In the genomic region with DNA sequence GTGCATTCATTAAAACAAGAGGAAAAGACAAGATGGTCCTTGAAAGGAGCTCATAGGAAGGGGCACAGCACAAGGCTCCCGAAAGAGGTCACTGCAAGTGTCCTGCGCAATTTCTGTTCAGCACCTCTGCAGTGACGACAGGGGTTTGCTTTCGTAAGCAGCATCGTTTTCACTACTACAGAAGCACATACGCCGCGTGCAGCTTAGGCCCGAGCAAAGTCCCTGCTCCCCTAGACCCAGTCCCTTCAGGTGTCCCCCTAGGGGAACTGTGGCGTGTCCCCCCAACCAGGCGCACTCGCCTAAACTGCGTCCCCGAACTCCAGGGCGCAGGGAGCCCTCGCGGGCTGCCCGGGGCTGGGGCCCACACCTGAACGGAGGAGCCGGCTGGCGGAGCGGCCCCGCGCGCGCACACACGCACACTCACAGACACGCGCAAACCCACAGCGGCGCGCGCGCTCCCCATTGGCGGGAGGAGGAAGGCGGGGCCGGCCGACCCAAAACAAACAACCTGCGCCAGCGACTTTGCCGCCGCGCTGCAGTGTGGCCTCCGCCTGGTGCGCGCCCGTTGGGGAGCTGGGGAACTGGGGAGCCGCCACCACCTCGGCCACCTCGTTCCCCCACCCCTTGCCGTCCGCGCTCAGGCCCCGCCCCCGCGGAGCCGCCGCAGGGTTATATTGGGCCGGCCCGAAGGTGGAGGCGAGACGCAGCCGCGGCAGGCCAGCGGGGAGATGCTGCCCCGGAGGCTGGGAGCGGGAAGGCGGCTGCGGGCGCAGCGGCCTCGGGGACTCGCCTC, we compare ENCODE assay signal across 1 cellular context.
TF ChIP-seq lines count a peak whose summit lies in the region.

A gene with protein sequence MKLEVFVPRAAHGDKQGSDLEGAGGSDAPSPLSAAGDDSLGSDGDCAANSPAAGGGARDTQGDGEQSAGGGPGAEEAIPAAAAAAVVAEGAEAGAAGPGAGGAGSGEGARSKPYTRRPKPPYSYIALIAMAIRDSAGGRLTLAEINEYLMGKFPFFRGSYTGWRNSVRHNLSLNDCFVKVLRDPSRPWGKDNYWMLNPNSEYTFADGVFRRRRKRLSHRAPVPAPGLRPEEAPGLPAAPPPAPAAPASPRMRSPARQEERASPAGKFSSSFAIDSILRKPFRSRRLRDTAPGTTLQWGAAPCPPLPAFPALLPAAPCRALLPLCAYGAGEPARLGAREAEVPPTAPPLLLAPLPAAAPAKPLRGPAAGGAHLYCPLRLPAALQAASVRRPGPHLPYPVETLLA (plus strand): TSS at position 699 of the 793 bp plus-strand sequence. CDS start 607 bp downstream, outside the sequence.

TF ChIP-seq in GM12878, 131 proteins besides CTCF, POLR2A, EP300 and RAD21:
- TF ChIP-seq, protein P1, sequence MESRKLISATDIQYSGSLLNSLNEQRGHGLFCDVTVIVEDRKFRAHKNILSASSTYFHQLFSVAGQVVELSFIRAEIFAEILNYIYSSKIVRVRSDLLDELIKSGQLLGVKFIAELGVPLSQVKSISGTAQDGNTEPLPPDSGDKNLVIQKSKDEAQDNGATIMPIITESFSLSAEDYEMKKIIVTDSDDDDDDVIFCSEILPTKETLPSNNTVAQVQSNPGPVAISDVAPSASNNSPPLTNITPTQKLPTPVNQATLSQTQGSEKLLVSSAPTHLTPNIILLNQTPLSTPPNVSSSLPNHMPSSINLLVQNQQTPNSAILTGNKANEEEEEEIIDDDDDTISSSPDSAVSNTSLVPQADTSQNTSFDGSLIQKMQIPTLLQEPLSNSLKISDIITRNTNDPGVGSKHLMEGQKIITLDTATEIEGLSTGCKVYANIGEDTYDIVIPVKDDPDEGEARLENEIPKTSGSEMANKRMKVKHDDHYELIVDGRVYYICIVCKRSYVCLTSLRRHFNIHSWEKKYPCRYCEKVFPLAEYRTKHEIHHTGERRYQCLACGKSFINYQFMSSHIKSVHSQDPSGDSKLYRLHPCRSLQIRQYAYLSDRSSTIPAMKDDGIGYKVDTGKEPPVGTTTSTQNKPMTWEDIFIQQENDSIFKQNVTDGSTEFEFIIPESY (IDR thresholded peaks at IDR 0.05), result no peak
- TF ChIP-seq, protein P2, sequence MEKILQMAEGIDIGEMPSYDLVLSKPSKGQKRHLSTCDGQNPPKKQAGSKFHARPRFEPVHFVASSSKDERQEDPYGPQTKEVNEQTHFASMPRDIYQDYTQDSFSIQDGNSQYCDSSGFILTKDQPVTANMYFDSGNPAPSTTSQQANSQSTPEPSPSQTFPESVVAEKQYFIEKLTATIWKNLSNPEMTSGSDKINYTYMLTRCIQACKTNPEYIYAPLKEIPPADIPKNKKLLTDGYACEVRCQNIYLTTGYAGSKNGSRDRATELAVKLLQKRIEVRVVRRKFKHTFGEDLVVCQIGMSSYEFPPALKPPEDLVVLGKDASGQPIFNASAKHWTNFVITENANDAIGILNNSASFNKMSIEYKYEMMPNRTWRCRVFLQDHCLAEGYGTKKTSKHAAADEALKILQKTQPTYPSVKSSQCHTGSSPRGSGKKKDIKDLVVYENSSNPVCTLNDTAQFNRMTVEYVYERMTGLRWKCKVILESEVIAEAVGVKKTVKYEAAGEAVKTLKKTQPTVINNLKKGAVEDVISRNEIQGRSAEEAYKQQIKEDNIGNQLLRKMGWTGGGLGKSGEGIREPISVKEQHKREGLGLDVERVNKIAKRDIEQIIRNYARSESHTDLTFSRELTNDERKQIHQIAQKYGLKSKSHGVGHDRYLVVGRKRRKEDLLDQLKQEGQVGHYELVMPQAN (conservative IDR thresholded peaks at IDR 0.05), result no peak
- TF ChIP-seq, protein P3, sequence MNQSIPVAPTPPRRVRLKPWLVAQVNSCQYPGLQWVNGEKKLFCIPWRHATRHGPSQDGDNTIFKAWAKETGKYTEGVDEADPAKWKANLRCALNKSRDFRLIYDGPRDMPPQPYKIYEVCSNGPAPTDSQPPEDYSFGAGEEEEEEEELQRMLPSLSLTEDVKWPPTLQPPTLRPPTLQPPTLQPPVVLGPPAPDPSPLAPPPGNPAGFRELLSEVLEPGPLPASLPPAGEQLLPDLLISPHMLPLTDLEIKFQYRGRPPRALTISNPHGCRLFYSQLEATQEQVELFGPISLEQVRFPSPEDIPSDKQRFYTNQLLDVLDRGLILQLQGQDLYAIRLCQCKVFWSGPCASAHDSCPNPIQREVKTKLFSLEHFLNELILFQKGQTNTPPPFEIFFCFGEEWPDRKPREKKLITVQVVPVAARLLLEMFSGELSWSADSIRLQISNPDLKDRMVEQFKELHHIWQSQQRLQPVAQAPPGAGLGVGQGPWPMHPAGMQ (IDR thresholded peaks at IDR 0.05; ENCODE audit: borderline replicate concordance), result no peak
- TF ChIP-seq, protein P4, sequence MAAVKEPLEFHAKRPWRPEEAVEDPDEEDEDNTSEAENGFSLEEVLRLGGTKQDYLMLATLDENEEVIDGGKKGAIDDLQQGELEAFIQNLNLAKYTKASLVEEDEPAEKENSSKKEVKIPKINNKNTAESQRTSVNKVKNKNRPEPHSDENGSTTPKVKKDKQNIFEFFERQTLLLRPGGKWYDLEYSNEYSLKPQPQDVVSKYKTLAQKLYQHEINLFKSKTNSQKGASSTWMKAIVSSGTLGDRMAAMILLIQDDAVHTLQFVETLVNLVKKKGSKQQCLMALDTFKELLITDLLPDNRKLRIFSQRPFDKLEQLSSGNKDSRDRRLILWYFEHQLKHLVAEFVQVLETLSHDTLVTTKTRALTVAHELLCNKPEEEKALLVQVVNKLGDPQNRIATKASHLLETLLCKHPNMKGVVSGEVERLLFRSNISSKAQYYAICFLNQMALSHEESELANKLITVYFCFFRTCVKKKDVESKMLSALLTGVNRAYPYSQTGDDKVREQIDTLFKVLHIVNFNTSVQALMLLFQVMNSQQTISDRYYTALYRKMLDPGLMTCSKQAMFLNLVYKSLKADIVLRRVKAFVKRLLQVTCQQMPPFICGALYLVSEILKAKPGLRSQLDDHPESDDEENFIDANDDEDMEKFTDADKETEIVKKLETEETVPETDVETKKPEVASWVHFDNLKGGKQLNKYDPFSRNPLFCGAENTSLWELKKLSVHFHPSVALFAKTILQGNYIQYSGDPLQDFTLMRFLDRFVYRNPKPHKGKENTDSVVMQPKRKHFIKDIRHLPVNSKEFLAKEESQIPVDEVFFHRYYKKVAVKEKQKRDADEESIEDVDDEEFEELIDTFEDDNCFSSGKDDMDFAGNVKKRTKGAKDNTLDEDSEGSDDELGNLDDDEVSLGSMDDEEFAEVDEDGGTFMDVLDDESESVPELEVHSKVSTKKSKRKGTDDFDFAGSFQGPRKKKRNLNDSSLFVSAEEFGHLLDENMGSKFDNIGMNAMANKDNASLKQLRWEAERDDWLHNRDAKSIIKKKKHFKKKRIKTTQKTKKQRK (IDR thresholded peaks at IDR 0.05; ENCODE audit: low read depth, low read length), result no peak
- TF ChIP-seq SREBF2 (IDR thresholded peaks at IDR 0.05; ENCODE audit: low read length), result no peak
- TF ChIP-seq PML (IDR thresholded peaks at IDR 0.05; ENCODE audit: low read length), result no peak
- TF ChIP-seq, protein P5, sequence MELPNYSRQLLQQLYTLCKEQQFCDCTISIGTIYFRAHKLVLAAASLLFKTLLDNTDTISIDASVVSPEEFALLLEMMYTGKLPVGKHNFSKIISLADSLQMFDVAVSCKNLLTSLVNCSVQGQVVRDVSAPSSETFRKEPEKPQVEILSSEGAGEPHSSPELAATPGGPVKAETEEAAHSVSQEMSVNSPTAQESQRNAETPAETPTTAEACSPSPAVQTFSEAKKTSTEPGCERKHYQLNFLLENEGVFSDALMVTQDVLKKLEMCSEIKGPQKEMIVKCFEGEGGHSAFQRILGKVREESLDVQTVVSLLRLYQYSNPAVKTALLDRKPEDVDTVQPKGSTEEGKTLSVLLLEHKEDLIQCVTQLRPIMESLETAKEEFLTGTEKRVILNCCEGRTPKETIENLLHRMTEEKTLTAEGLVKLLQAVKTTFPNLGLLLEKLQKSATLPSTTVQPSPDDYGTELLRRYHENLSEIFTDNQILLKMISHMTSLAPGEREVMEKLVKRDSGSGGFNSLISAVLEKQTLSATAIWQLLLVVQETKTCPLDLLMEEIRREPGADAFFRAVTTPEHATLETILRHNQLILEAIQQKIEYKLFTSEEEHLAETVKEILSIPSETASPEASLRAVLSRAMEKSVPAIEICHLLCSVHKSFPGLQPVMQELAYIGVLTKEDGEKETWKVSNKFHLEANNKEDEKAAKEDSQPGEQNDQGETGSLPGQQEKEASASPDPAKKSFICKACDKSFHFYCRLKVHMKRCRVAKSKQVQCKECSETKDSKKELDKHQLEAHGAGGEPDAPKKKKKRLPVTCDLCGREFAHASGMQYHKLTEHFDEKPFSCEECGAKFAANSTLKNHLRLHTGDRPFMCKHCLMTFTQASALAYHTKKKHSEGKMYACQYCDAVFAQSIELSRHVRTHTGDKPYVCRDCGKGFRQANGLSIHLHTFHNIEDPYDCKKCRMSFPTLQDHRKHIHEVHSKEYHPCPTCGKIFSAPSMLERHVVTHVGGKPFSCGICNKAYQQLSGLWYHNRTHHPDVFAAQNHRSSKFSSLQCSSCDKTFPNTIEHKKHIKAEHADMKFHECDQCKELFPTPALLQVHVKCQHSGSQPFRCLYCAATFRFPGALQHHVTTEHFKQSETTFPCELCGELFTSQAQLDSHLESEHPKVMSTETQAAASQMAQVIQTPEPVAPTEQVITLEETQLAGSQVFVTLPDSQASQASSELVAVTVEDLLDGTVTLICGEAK (IDR thresholded peaks at IDR 0.05; ENCODE audit: borderline replicate concordance), result no peak
- no peak for TF ChIP-seq SUPT20H (IDR thresholded peaks at IDR 0.05; ENCODE audit: borderline replicate concordance, control insufficient read depth, low read depth, low read length)
- TF ChIP-seq FOXK2 (IDR thresholded peaks at IDR 0.05), result no peak
- TF ChIP-seq MYB (IDR thresholded peaks at IDR 0.05; ENCODE audit: borderline replicate concordance, low read depth, low read length), result no peak
- no peak for TF ChIP-seq FOS (IDR thresholded peaks at IDR 0.05; ENCODE audit: borderline replicate concordance, extremely low read depth, insufficient read length)
- TF ChIP-seq RCOR1 (conservative IDR thresholded peaks at IDR 0.05; ENCODE audit: low read depth, low read length), result no peak
- TF ChIP-seq CHD4 (IDR thresholded peaks at IDR 0.05), result no peak
- no peak for TF ChIP-seq STAT3 (IDR thresholded peaks at IDR 0.05; ENCODE audit: low read depth, low read length)
- TF ChIP-seq, protein P6, sequence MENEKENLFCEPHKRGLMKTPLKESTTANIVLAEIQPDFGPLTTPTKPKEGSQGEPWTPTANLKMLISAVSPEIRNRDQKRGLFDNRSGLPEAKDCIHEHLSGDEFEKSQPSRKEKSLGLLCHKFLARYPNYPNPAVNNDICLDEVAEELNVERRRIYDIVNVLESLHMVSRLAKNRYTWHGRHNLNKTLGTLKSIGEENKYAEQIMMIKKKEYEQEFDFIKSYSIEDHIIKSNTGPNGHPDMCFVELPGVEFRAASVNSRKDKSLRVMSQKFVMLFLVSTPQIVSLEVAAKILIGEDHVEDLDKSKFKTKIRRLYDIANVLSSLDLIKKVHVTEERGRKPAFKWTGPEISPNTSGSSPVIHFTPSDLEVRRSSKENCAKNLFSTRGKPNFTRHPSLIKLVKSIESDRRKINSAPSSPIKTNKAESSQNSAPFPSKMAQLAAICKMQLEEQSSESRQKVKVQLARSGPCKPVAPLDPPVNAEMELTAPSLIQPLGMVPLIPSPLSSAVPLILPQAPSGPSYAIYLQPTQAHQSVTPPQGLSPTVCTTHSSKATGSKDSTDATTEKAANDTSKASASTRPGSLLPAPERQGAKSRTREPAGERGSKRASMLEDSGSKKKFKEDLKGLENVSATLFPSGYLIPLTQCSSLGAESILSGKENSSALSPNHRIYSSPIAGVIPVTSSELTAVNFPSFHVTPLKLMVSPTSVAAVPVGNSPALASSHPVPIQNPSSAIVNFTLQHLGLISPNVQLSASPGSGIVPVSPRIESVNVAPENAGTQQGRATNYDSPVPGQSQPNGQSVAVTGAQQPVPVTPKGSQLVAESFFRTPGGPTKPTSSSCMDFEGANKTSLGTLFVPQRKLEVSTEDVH (IDR thresholded peaks at IDR 0.05; ENCODE audit: low read depth, partially characterized antibody), result no peak
